8 cellular contexts compared by ENCODE assay signal in the genomic region with DNA sequence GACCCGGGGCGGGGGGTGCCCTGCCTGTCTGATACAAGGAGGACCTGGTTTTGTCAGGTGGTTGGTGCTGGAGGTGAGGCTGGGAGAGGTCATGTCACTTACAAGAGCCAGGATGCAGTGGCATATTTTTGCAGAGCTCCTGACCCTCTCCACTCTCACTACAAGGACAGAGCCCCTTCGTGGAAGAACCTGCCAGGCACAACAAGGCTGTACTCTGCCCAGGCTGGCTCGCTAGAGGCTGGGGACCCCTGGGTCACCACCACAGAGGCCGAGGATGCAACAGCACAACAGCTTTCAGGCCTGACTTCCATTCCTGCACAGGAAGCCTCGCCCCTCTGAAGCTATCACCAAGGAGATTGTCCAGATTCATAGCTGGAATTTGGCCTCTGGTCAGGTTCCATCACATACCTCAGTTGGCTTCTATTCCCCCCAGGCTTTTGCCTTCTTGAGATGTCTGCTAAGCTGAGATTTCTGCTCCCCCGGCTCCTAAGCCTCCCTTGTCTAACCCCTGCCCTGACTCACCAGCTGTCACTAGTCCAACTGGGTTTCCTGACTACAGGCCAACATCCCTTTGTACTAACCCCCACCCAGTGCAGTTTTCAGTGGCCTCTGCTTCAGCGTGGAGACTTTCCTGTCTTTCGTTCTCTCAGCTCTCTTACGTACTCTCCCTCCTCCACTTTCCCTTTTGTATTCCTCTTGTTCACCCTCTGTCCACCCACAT.
DNase-seq lines count a peak whose midpoint lies in the region; ATAC-seq, FAIRE-seq and TF ChIP-seq lines count a peak whose summit lies in the region.

No MANE protein-coding gene starts in this region.

- H3K4me1 ChIP-seq in astrocyte (ENCODE audit: insufficient read depth, low read length), result peaks cover 19% of the 10 kb centered on the region
- H3K4me1 ChIP-seq in sigmoid colon, result peaks cover 0 to 67% (median 41%) of the 10 kb centered on the region in 4 donors

- peak overlapping the region; percentile 9 for H3K9ac ChIP-seq in astrocyte (ENCODE audit: low read length)

- TF ChIP-seq EP300 in sigmoid colon (IDR thresholded peaks at IDR 0.05), result no peak

- H4K20me1 ChIP-seq in astrocyte (ENCODE audit: insufficient read depth, low read length), result no peaks in the 10 kb centered on the region

- peaks cover 10% of the 10 kb centered on the region for H3K9me3 Mint-ChIP-seq in astrocyte (ENCODE audit: unreplicated experiment)

- peak overlapping the region; percentile 22 for H3K27ac Mint-ChIP-seq in astrocyte (ENCODE audit: unreplicated experiment)

- peak overlapping the region; percentile 66 for H3K4me2 ChIP-seq in astrocyte (ENCODE audit: low read length)

- intact Hi-C loops in sigmoid colon (cut with DNase I), result loop anchor here (5.0 kb wide), 1 partner anchor 67 kb away; no protein-coding TSS in a partner anchor

- H3K27me3 ChIP-seq in astrocyte (ENCODE audit: insufficient read depth, low read length) (no peaks in the 10 kb centered on the region), sigmoid colon (no peaks in the 10 kb centered on the region)

- TF ChIP-seq POLR2A in sigmoid colon (IDR thresholded peaks at IDR 0.05) (no peak), GM12892 (IDR thresholded peaks at IDR 0.05; ENCODE audit: low read depth, low read length) (no peak)

- peak; percentile 93 for DNase-seq in GM03348 (ENCODE audit: low spot score)
- DNase-seq in astrocyte (ENCODE audit: low read depth), result peak; percentile 96
- peak; percentile 44 for DNase-seq in inferior parietal cortex (ENCODE audit: extremely low spot score)
- DNase-seq in sigmoid colon, result peak; percentile 92
- DNase-seq in GM13977 (ENCODE audit: low spot score), result no peak
- DNase-seq in activated T-cell treated with anti-CD3 and anti-CD28 coated beads, Interleukin-2, amount 50 U/mL, for 1 hour, result no peak
- no peak for DNase-seq in GM12892 (ENCODE audit: insufficient read length)

- peak; percentile 92 for FAIRE-seq in astrocyte (lab: Jason Lieb, UNC)
- FAIRE-seq in GM12892 (lab: Jason Lieb, UNC), result no peak

- H3K27me3 Mint-ChIP-seq in astrocyte (ENCODE audit: low read depth, unreplicated experiment), result peaks cover 17% of the 10 kb centered on the region

- H3K4me1 Mint-ChIP-seq in astrocyte (ENCODE audit: low read depth, unreplicated experiment), result peaks cover 38% of the 10 kb centered on the region

- H3K27ac ChIP-seq in astrocyte (ENCODE audit: low read depth, low read length) (peak overlapping the region; percentile 35), sigmoid colon (peak overlapping the region; percentile 51 to 88 (median 74))

- H3K36me3 ChIP-seq in astrocyte (ENCODE audit: insufficient read depth, low read length), result no peaks in the 10 kb centered on the region
- H3K36me3 ChIP-seq in sigmoid colon, result peaks cover 0 to 6% (median 0%) of the 10 kb centered on the region in 4 donors

- peak overlapping the region; percentile 7 for H3K4me3 ChIP-seq in astrocyte (ENCODE audit: insufficient read depth, low read depth, low read length)
- no peak overlapping the region for H3K4me3 ChIP-seq in sigmoid colon

- TF ChIP-seq CTCF in astrocyte (IDR thresholded peaks at IDR 0.05; ENCODE audit: insufficient read depth, low read depth, low read length) (no peak), sigmoid colon (IDR thresholded peaks at IDR 0.05) (no peak), GM13977 (IDR thresholded peaks at IDR 0.05; ENCODE audit: extremely low read depth, insufficient read depth, missing control alignments) (no peak)

- H2AFZ ChIP-seq in astrocyte (ENCODE audit: low read depth, low read length), result peak overlapping the region; percentile 8

- no peaks in the 10 kb centered on the region for H3K79me2 ChIP-seq in astrocyte (ENCODE audit: insufficient read depth, low read length)

- H3K9me3 ChIP-seq in astrocyte (ENCODE audit: insufficient read depth, low read depth, low read length), result no peaks in the 10 kb centered on the region
- H3K9me3 ChIP-seq in sigmoid colon, result no peaks in the 10 kb centered on the region

- WGBS in sigmoid colon, 2 donors, result 61 to 68% methylated on average over 10 of the region's 10 CpGs

- peaks cover 21% of the 10 kb centered on the region for H3K36me3 Mint-ChIP-seq in astrocyte (ENCODE audit: low read depth, unreplicated experiment)

- in situ Hi-C loops in GM13977 (cut with MboI; ENCODE audit: low pct_unique_long_range_greater_than_20kb, low sequenced_read_pairs, unreplicated experiment), result no loop called here

- no peak for ATAC-seq in GM18907 (IDR thresholded peaks at IDR 0.05; ENCODE audit: unreplicated experiment)

- H3K4me3 Mint-ChIP-seq in astrocyte (ENCODE audit: unreplicated experiment), result no peak overlapping the region

Comparison
In these comparisons a context has a peak if more than half of its experiments do, and no peak if none do; other contexts are left out.
1. DNase-seq: peak in GM03348 (single experiment), astrocyte (single experiment), inferior parietal cortex (single experiment) and sigmoid colon (single experiment); none in GM13977 (single experiment), activated T-cell treated with anti-CD3 and anti-CD28 coated beads, Interleukin-2, amount 50 U/mL, for 1 hour (single experiment) and GM12892 (single experiment).